1 cellular context compared by ENCODE assay signal in genomic region chr1:193111641-193112090, GRCh38.
TF ChIP-seq lines count a peak whose summit lies in the region.

No MANE protein-coding gene starts in this region.

TF ChIP-seq in H1, 55 proteins besides CTCF, POLR2A, EP300 and RAD21:
- TF ChIP-seq ATF3 (IDR thresholded peaks at IDR 0.05; ENCODE audit: insufficient read depth, low read depth, low read length) (peak; percentile 87), USF2 (IDR thresholded peaks at IDR 0.05; ENCODE audit: low read length) (no peak), HDAC2 (IDR thresholded peaks at IDR 0.05; ENCODE audit: borderline replicate concordance in 1 of 2, low read depth in 2 of 2, low read length in 2 of 2) (no peak), TEAD4 (IDR thresholded peaks at IDR 0.05; ENCODE audit: low read depth, low read length) (peak; percentile 88), RFX5 (IDR thresholded peaks at IDR 0.05; ENCODE audit: borderline replicate concordance, low read depth, low read length) (no peak), CEBPB (IDR thresholded peaks at IDR 0.05; ENCODE audit: low read depth, low read length) (peak; percentile 97), JUND (IDR thresholded peaks at IDR 0.05; ENCODE audit: low read length) (peak; percentile 76)
TF ChIP-seq in H1: peak in this region for 4.
